ENCODE assay signal across 6 cellular contexts in the genomic region with DNA sequence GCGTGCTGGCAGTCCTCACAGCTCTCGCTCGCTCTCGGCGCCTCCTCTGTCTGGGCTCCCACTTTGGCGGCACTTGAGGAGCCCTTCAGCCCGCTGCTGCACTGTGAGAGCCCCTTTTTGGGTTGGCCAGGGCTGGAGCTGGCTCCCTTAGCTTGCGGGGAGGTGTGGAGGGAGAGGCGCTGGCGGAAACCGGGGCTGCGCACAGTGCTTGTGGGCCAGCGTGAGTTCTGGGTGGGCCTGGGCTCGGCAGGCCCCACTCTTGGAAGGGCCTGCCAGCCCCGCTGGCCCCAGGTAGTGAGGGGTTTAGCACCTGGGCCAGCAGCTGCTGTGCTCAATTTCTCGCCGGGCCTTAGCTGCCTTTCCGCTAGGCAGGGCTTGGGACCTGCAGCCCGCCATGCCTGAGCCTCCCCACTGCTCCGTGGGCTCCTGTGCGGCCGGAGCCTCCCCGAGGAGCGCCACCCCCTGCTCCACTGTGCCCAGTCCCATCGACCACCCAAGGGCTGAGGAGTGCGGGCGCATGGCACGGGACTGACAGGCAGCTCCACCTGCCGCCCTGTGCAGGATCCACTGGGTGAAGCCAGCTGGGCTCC.
DNase-seq lines count a peak whose midpoint lies in the region; ATAC-seq and TF ChIP-seq lines count a peak whose summit lies in the region.
"Not testable (repeated sequence)": the region's sequence is repeated elsewhere in the genome, so short reads cannot be mapped to it uniquely, and the experiment has no call there.

No MANE protein-coding gene starts in this region.

- H3K4me3 Mint-ChIP-seq in chondrocyte (ENCODE audit: unreplicated experiment): not testable (repeated sequence)

- not testable (repeated sequence) for H3K27me3 ChIP-seq in spleen (replicated peaks in 1 of 7); upper lobe of right lung

- H3K4me3 ChIP-seq in spleen, upper lobe of right lung: not testable (repeated sequence)

- intact Hi-C loops in Right ventricle myocardium inferior (cut with DNase I); posterior vena cava (cut with DNase I); spleen (cut with DNase I; ENCODE audit: low total_unique reads); upper lobe of right lung (cut with DNase I): not testable (repeated sequence)

- H3K27ac Mint-ChIP-seq in chondrocyte (ENCODE audit: unreplicated experiment): not testable (repeated sequence)

- H3K27me3 Mint-ChIP-seq in chondrocyte (ENCODE audit: low read depth): not testable (repeated sequence)

- not testable (repeated sequence) for H3K27ac ChIP-seq in spleen, upper lobe of right lung

- peaks cover 0 to 75% (median 55%) of the 10 kb centered on the region in 8 donors for H3K9me3 ChIP-seq in spleen
- not testable (repeated sequence) for H3K9me3 ChIP-seq in upper lobe of right lung

- not testable (repeated sequence) for H3K36me3 ChIP-seq in spleen, upper lobe of right lung

- H3K9me3 Mint-ChIP-seq in chondrocyte (ENCODE audit: low read depth): peaks cover 43% of the 10 kb centered on the region

- H3K36me3 Mint-ChIP-seq in chondrocyte (ENCODE audit: low read depth): not testable (repeated sequence)

- DNase-seq in activated gamma-delta T cell (lab: John Stamatoyannopoulos, UW): peak; percentile 6
- DNase-seq in chondrocyte (ENCODE audit: low spot score): peak; percentile 71
- DNase-seq in Right ventricle myocardium inferior (ENCODE audit: missing footprints): peak; percentile 22
- DNase-seq in posterior vena cava (ENCODE audit: low spot score): peak; percentile 72
- DNase-seq in spleen: peak; percentile 62
- peak; percentile 56 for DNase-seq in upper lobe of right lung

- ATAC-seq in Right ventricle myocardium inferior, upper lobe of right lung: not testable (repeated sequence)

- 85 to 98% (median 91%) methylated on average over 11 to 29 of the region's 29 CpGs for WGBS in spleen, 5 donors

- TF ChIP-seq CTCF in chondrocyte (IDR thresholded peaks at IDR 0.05); spleen (IDR thresholded peaks at IDR 0.05 in 8 of 11, conservative IDR thresholded peaks at IDR 0.05 in 3 of 11); upper lobe of right lung (IDR thresholded peaks at IDR 0.05): not testable (repeated sequence)

- H3K4me1 Mint-ChIP-seq in chondrocyte (ENCODE audit: low read depth): not testable (repeated sequence)

- not testable (repeated sequence) for H3K4me1 ChIP-seq in spleen, upper lobe of right lung

- not testable (repeated sequence) for TF ChIP-seq POLR2A in spleen (IDR thresholded peaks at IDR 0.05)

Comparison
In these comparisons a context has a peak if more than half of its experiments do, and no peak if none do; other contexts are left out.
1. DNase-seq: peak in every context shown above with its lines; median percentile 72 in posterior vena cava; 71 in chondrocyte; 62 in spleen; 56 in upper lobe of right lung; 22 in Right ventricle myocardium inferior; 6 in activated gamma-delta T cell.